ENCODE assay signal across 8 cellular contexts in genomic region chr3:52280046-52280445, GRCh38. TPM values are rescaled to one million over a fixed set of nuclear protein-coding genes. Genes with fewer than 3 reads are reported as not detected.
A peak's percentile ranks its signal among the peaks of the same experiment; 100 is the strongest.
DNase-seq lines count a peak whose midpoint lies in the region; TF ChIP-seq lines count a peak whose summit lies in the region.

No MANE protein-coding gene starts in this region.

- DNase-seq in COR-L47 (lab: John Stamatoyannopoulos, UW), result peak; percentile 60
- peak; percentile 48 for DNase-seq in NCI-H2196 (lab: John Stamatoyannopoulos, UW; ENCODE audit: unreplicated experiment)
- no peak for DNase-seq in coronary artery (ENCODE audit: low spot score)
- no peak for DNase-seq in cerebellum (ENCODE audit: low spot score)
- no peak for DNase-seq in GM20000 (ENCODE audit: low spot score)
- DNase-seq in mucosa of gallbladder (ENCODE audit: low spot score), result no peak
- no peak for DNase-seq in cortex of kidney (lab: John Stamatoyannopoulos, UW)

- H3K27ac ChIP-seq in coronary artery (peak overlapping the region; percentile 92 to 100), neural cell (ENCODE audit: low read length) (no peak overlapping the region)

- no peaks in the 10 kb centered on the region for H4K20me1 ChIP-seq in neural cell (ENCODE audit: insufficient read depth)

- no peak overlapping the region for H3K4me2 ChIP-seq in neural cell (ENCODE audit: low read length)

- TF ChIP-seq RAD21 in neural cell (conservative IDR thresholded peaks at IDR 0.05), result no peak

- H3K4me3 ChIP-seq in coronary artery (peak overlapping the region; percentile 93), neural cell (ENCODE audit: low read length) (peak overlapping the region; percentile 72)

- H3K79me2 ChIP-seq in neural cell (replicated peaks; ENCODE audit: insufficient read depth, low read length), result peaks cover 31% of the 10 kb centered on the region

- no peaks in the 10 kb centered on the region for H3F3A ChIP-seq in neural cell (ENCODE audit: insufficient read depth, low read length, poor library complexity, severe bottlenecking)

- TF ChIP-seq CTCF in coronary artery (IDR thresholded peaks at IDR 0.05), result no peak
- TF ChIP-seq CTCF in neural cell (IDR thresholded peaks at IDR 0.05; ENCODE audit: poor library complexity, severe bottlenecking), result no peak
- TF ChIP-seq CTCF in GM20000 (IDR thresholded peaks at IDR 0.05; ENCODE audit: extremely low read depth, missing control alignments), result no peak

- H3K9ac ChIP-seq in neural cell (ENCODE audit: low read length), result no peak overlapping the region

- no peaks in the 10 kb centered on the region for H3K36me3 ChIP-seq in neural cell (ENCODE audit: insufficient read depth, low read length)

- H3K27me3 ChIP-seq in neural cell (ENCODE audit: insufficient read depth, low read depth, low read length), result no peaks in the 10 kb centered on the region

- no peaks in the 10 kb centered on the region for H3K9me3 ChIP-seq in neural cell (ENCODE audit: low read length)

- TF ChIP-seq EP300 in neural cell (conservative IDR thresholded peaks at IDR 0.05; ENCODE audit: poor library complexity, severe bottlenecking), result no peak

- H3K9me2 ChIP-seq in neural cell (ENCODE audit: insufficient read depth, low read length), result no peaks in the 10 kb centered on the region

- H2AFZ ChIP-seq in neural cell (ENCODE audit: low read depth, low read length), result no peak overlapping the region

TF ChIP-seq in neural cell, 6 proteins besides CTCF, POLR2A, EP300 and RAD21:
- TF ChIP-seq MXI1 (conservative IDR thresholded peaks at IDR 0.05; ENCODE audit: poor library complexity, severe bottlenecking), result no peak

RNA-seq across cellular contexts. Expression of gene WDR82, which starts 1.6 kb away (rescaled TPM):
- polyA plus RNA-seq in neural cell, result 151 and 163 TPM in 2 replicates
- polyA minus RNA-seq in neural cell, result 225 TPM in 2 replicates
- total RNA-seq in cerebellum (117 TPM), mucosa of gallbladder (71.0 TPM)

RNA-seq across cellular contexts. Expression of gene GLYCTK, which starts 7.6 kb away (rescaled TPM):
- polyA plus RNA-seq in neural cell, result 5.0 and 5.8 TPM in 2 replicates
- polyA minus RNA-seq in neural cell, result 2.4 and 2.8 TPM in 2 replicates
- total RNA-seq in cerebellum (4.0 TPM), mucosa of gallbladder (53.6 TPM)

RNA-seq across cellular contexts. Expression of gene PPM1M, which starts 34.5 kb away (rescaled TPM):
- 1.1 and 1.6 TPM in 2 replicates for polyA plus RNA-seq in neural cell
- polyA minus RNA-seq in neural cell, result 0.81 TPM in 1 of 2 replicates, not detected in the other
- total RNA-seq in cerebellum (3.1 TPM), mucosa of gallbladder (33.0 TPM)

RNA-seq across cellular contexts. Expression of gene DNAH1, which starts 36.1 kb away (rescaled TPM):
- 5.4 and 6.0 TPM in 2 replicates for polyA plus RNA-seq in neural cell
- polyA minus RNA-seq in neural cell, result 5.3 and 5.8 TPM in 2 replicates
- total RNA-seq in cerebellum (5.0 TPM), mucosa of gallbladder (13.8 TPM)

RNA-seq across cellular contexts. Expression of gene TWF2, which starts 41.1 kb away (rescaled TPM):
- polyA plus RNA-seq in neural cell, result 58.5 and 61.7 TPM in 2 replicates
- 49.4 and 53.4 TPM in 2 replicates for polyA minus RNA-seq in neural cell
- total RNA-seq in cerebellum, result 15.1 TPM
- total RNA-seq in mucosa of gallbladder, result 72.8 TPM

Comparison
In these comparisons a context has a peak if more than half of its experiments do, and no peak if none do; other contexts are left out.
1. DNase-seq: peak in COR-L47 (single experiment) and NCI-H2196 (single experiment); none in coronary artery (single experiment), cerebellum (single experiment), GM20000 (single experiment), mucosa of gallbladder (single experiment) and cortex of kidney (single experiment).
2. RNA of gene GLYCTK, which starts 7.6 kb away (total RNA-seq): 53.6 TPM in mucosa of gallbladder (single experiment); 4.0 TPM in cerebellum (single experiment); every median in the first group is over 10 times any median in the second.